In the genomic region with DNA sequence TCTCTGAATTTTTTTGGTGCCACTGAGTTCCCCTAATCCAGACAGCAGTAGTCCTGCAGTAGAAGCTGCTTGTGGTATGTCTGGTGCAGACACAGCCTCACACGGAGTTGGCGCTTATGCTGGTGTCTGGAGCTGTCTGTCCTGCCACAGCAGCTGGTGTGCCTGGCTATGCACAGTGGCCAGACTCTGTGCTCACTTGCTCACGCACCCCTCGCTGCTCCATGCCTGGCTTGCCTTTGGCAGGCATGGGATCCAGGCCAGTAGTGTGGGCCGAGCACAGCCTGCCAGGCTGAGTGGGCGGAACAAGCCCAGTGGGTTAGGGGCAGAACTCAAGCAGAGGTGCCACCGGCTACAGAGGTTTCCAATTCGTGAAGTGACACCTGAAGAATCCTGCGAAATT, we compare ENCODE assay signal across 17 cellular contexts.
DNase-seq lines count a peak whose midpoint lies in the region; ATAC-seq, FAIRE-seq and TF ChIP-seq lines count a peak whose summit lies in the region.
"Had no signal": no experiment of that assay in that cellular context is flagged by ENCODE, and none has a peak within 500 bp of the region (broad histone marks: within the 10 kb centered on the region; RNA-seq: fewer than 3 reads in every experiment).

No MANE protein-coding gene starts in this region.

- H2BK12ac ChIP-seq in H1 (ENCODE audit: low read depth, low read length): no peak overlapping the region

- no peak for TF ChIP-seq CTCF in H1 (IDR thresholded peaks at IDR 0.05; ENCODE audit: control extremely low read depth in 1 of 3, insufficient read depth in 1 of 3, low read depth in 1 of 3, low read length in 3 of 3)

- no peak for TF ChIP-seq EP300 in H1 (IDR thresholded peaks at IDR 0.05; ENCODE audit: borderline replicate concordance in 1 of 2, low read depth in 2 of 2, low read length in 2 of 2)

- H2BK120ac ChIP-seq in H1 (replicated peaks; ENCODE audit: low read depth, low read length): no peak overlapping the region

- H4K91ac ChIP-seq in H1 (replicated peaks; ENCODE audit: insufficient read length, low read length): no peak overlapping the region

- H3K4me3 ChIP-seq in H1 (ENCODE audit: extremely low read depth in 1 of 4, insufficient read depth in 2 of 4, low read depth in 3 of 4, low read length in 4 of 4): no peak overlapping the region
- no peak overlapping the region for H3K4me3 ChIP-seq in MG63
- H3K4me3 ChIP-seq: GM23338 had no signal

- 0 out of 2 replicates have a peak overlapping the region, but pooled peaks have one; percentile 3 for H2AFZ ChIP-seq in H1 (ENCODE audit: low read length)
- H2AFZ ChIP-seq: GM23338 had no signal

- no peak for ATAC-seq in left cardiac atrium
- ATAC-seq: GM23338, HepG2 had no signal

- no peak for FAIRE-seq in H1 (lab: Jason Lieb, UNC)
- FAIRE-seq: A204.1, GM12891, HepG2, HTR-8/SVneo had no signal

- no peak overlapping the region for H3K4ac ChIP-seq in H1 (replicated peaks; ENCODE audit: insufficient read length, low read depth, low read length)

- H3K23ac ChIP-seq in H1 (ENCODE audit: insufficient read length): no peak overlapping the region

- no peak overlapping the region for H2BK15ac ChIP-seq in H1 (ENCODE audit: low read length)

- TF ChIP-seq RAD21 in H1 (IDR thresholded peaks at IDR 0.05 in 1 of 2, conservative IDR thresholded peaks at IDR 0.05 in 1 of 2; ENCODE audit: low read depth in 2 of 2, low read length in 2 of 2): no peak

- POLR2A ChIA-PET in H1 (lab: Charles Lee; ENCODE audit: partially characterized antibody): no interaction called here

- no peaks in the 10 kb centered on the region for H3K9me3 ChIP-seq in H1 (ENCODE audit: insufficient read depth in 2 of 2, low read depth in 1 of 2, low read length in 1 of 2)
- no peaks in the 10 kb centered on the region for H3K9me3 ChIP-seq in MG63

- H3K27ac ChIP-seq in H1 (ENCODE audit: low read depth, low read length): no peak overlapping the region
- H3K27ac ChIP-seq: C4-2B had no signal

- no peaks in the 10 kb centered on the region for H4K20me1 ChIP-seq in H1 (replicated peaks in 1 of 2; ENCODE audit: control insufficient read depth in 1 of 2, insufficient read depth in 2 of 2, low read length in 2 of 2)

- no peaks in the 10 kb centered on the region; a peak in 1 of 7 replicates for H3K4me1 ChIP-seq in H1 (replicated peaks in 1 of 4; ENCODE audit: control insufficient read depth in 3 of 4, insufficient read depth in 4 of 4, low read length in 3 of 4)

- no peak overlapping the region for H4K8ac ChIP-seq in H1 (ENCODE audit: extremely low read depth, insufficient read depth, low read length)

- no peak overlapping the region for H4K5ac ChIP-seq in H1 (ENCODE audit: insufficient read length, low read depth, low read length)

- H3K23me2 ChIP-seq in H1 (ENCODE audit: low read depth, low read length): no peaks in the 10 kb centered on the region

- peak; percentile 68 for DNase-seq in cardiac septum (ENCODE audit: low spot score)
- DNase-seq in left cardiac atrium: no peak
- DNase-seq in H1 (ENCODE audit: low read depth in 1 of 2, low spot score in 2 of 2): no peak
- peak in 7 of 10 donors; percentile 7 to 83 (median 32) for DNase-seq in posterior cingulate gyrus
- DNase-seq in MG63: no peak
- no peak for DNase-seq in ureter (ENCODE audit: low spot score)
- no peak for DNase-seq in GM19238 (ENCODE audit: insufficient read length, low spot score)
- DNase-seq: CD4-positive, alpha-beta memory T cell; DMS79; HCEC 1CT; HFFc6 had no signal

- H3K36me3 ChIP-seq in H1 (ENCODE audit: control insufficient read depth in 2 of 4, insufficient read depth in 4 of 4, low read length in 3 of 4) (no peaks in the 10 kb centered on the region), MG63 (no peaks in the 10 kb centered on the region)

- H2BK20ac ChIP-seq in H1 (ENCODE audit: low read length): no peak overlapping the region

- H2AK5ac ChIP-seq in H1 (ENCODE audit: low read depth, low read length): no peak overlapping the region

- H3K4me2 ChIP-seq in H1 (ENCODE audit: insufficient read depth in 1 of 2, low read depth in 2 of 2, low read length in 2 of 2): no peak overlapping the region
- H3K4me2 ChIP-seq: GM23338 had no signal

- no peaks in the 10 kb centered on the region for H3K79me1 ChIP-seq in H1 (ENCODE audit: low read depth, low read length)

- H3K27me3 ChIP-seq in H1 (replicated peaks in 1 of 4; ENCODE audit: control insufficient read depth in 3 of 4, extremely low read depth in 1 of 4, insufficient read depth in 3 of 4, low read length in 3 of 4) (no peaks in the 10 kb centered on the region; a peak in 1 of 7 replicates), MG63 (no peaks in the 10 kb centered on the region)

- WGBS in H1 (ENCODE audit: extremely low coverage in 1 of 2, insufficient coverage in 1 of 2, insufficient read length in 1 of 2, insufficient replicate concordance in 2 of 2, low coverage in 1 of 2, low lambda C conversion rate in 2 of 2, missing lambda C conversion rate in 1 of 2), 2 experiments: 85% methylated on average over 8 of the region's 9 CpGs; no CpG with 5 or more reads in 1 of the 2 experiments

- no peak for TF ChIP-seq POLR2A in H1 (IDR thresholded peaks at IDR 0.05; ENCODE audit: control extremely low read depth in 1 of 2, low read depth in 2 of 2, low read length in 2 of 2)

- CTCF ChIA-PET in H1 (lab: Charles Lee; ENCODE audit: partially characterized antibody): interaction anchor here (1.7 kb wide), 1 partner anchor 14 kb away, joined by 4 read pairs; no protein-coding TSS in a partner anchor

- no peak overlapping the region for H3K18ac ChIP-seq in H1 (ENCODE audit: extremely low read depth, low read length)

- H3K9ac ChIP-seq in H1 (replicated peaks in 1 of 4; ENCODE audit: extremely low read depth in 1 of 4, low read depth in 3 of 4, low read length in 3 of 4): no peak overlapping the region

- intact Hi-C loops in cardiac septum (cut with DNase I) (no loop called here), left cardiac atrium (cut with DNase I) (no loop called here), posterior cingulate gyrus (cut with DNase I) (no loop called here)

- no peak overlapping the region for H3K56ac ChIP-seq in H1 (replicated peaks; ENCODE audit: insufficient read length, low read depth, low read length)

- no peak overlapping the region for H3K14ac ChIP-seq in H1 (ENCODE audit: insufficient read length)

- no peaks in the 10 kb centered on the region for H3K79me2 ChIP-seq in H1 (ENCODE audit: control insufficient read depth in 1 of 2, insufficient read depth in 2 of 2, low read length in 2 of 2)

- H2BK5ac ChIP-seq in H1 (ENCODE audit: low read depth, low read length): no peak overlapping the region

TF ChIP-seq in H1, 55 proteins besides CTCF, POLR2A, EP300 and RAD21 (continues in another document):
- TF ChIP-seq RXRA (IDR thresholded peaks at IDR 0.05; ENCODE audit: insufficient read depth, low read depth, low read length) (no peak), JUN (IDR thresholded peaks at IDR 0.05; ENCODE audit: low read depth, low read length) (no peak), RFX5 (IDR thresholded peaks at IDR 0.05; ENCODE audit: borderline replicate concordance, low read depth, low read length) (no peak), CHD1 (IDR thresholded peaks at IDR 0.05; ENCODE audit: low read depth, low read length) (no peak)
- TF ChIP-seq, protein P1, sequence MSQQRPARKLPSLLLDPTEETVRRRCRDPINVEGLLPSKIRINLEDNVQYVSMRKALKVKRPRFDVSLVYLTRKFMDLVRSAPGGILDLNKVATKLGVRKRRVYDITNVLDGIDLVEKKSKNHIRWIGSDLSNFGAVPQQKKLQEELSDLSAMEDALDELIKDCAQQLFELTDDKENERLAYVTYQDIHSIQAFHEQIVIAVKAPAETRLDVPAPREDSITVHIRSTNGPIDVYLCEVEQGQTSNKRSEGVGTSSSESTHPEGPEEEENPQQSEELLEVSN (IDR thresholded peaks at IDR 0.05): no peak

Comparison
In these comparisons a context has a peak if more than half of its experiments do, and no peak if none do; other contexts are left out.
1. DNase-seq: peak in cardiac septum (single experiment) and posterior cingulate gyrus (7 of 10); none in left cardiac atrium (single experiment), H1 (0 of 2), MG63 (single experiment), ureter (single experiment) and GM19238 (single experiment).